ENCODE assay signal across 8 cellular contexts in genomic region chr18:48950536-48951447, GRCh38. TPM values are rescaled to one million over a fixed set of nuclear protein-coding genes. Genes with fewer than 3 reads are reported as not detected.
DNase-seq lines count a peak whose midpoint lies in the region; ATAC-seq and TF ChIP-seq lines count a peak whose summit lies in the region.

A gene with protein sequence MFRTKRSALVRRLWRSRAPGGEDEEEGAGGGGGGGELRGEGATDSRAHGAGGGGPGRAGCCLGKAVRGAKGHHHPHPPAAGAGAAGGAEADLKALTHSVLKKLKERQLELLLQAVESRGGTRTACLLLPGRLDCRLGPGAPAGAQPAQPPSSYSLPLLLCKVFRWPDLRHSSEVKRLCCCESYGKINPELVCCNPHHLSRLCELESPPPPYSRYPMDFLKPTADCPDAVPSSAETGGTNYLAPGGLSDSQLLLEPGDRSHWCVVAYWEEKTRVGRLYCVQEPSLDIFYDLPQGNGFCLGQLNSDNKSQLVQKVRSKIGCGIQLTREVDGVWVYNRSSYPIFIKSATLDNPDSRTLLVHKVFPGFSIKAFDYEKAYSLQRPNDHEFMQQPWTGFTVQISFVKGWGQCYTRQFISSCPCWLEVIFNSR (minus strand): TSS chr18:48950965. CDS start chr18:48950424, 541 bp downstream.

- H3K27me3 ChIP-seq in BLaER1 (peaks cover 39% of the 10 kb centered on the region), psoas muscle (ENCODE audit: insufficient read depth in 3 of 3, low read length in 2 of 3) (no peaks in the 10 kb centered on the region)

- POLR2A ChIA-PET in HEK293 (lab: Yijun Ruan, JAX), result interaction anchor here (0.9 to 12.3 kb wide), 18 partner anchors 7 to 505 kb away, joined by 3 to 252 read pairs (median 10); no protein-coding TSS in a partner anchor

- peak within 1 kb of the TSS; percentile 86 for H3K27ac ChIP-seq in BLaER1
- H3K27ac ChIP-seq in HEK293 (ENCODE audit: extremely low read depth, low read depth, low read length), result peak within 1 kb of the TSS; percentile 100
- peak within 1 kb of the TSS; percentile 99 for H3K27ac ChIP-seq in psoas muscle

- peaks cover 57% of the 10 kb centered on the region for H3K4me1 ChIP-seq in BLaER1
- H3K4me1 ChIP-seq in HEK293 (ENCODE audit: control insufficient read depth, insufficient read depth, low read length), result peaks cover 23% of the 10 kb centered on the region
- H3K4me1 ChIP-seq in psoas muscle, result peaks cover 42% of the 10 kb centered on the region

- H3K4me2 ChIP-seq in BLaER1, result peak within 1 kb of the TSS; percentile 94

- intact Hi-C loops in cardiac septum (cut with DNase I) (loop anchor here (5.0 to 10.0 kb wide), 3 partner anchors 224 to 862 kb away; partner anchors contain the start of gene ACAA2), psoas muscle (cut with DNase I) (loop anchor here in 1 of 2 donors (10.0 kb wide), 1 partner anchor 276 kb away; no protein-coding TSS in a partner anchor)

- no peak for TF ChIP-seq CTCF in HEK293 (tag by site-specific recombination; IDR thresholded peaks at IDR 0.05)
- TF ChIP-seq CTCF in psoas muscle (IDR thresholded peaks at IDR 0.05), result no peak

- peaks cover 59% of the 10 kb centered on the region for H4K20me1 ChIP-seq in BLaER1

- H3K36me3 ChIP-seq in BLaER1 (peaks cover 17% of the 10 kb centered on the region; the same call in 1 of the 2 replicates), HEK293 (ENCODE audit: control insufficient read depth in 2 of 2, insufficient read depth in 1 of 2, low read length in 2 of 2) (peaks cover 0 to 37% of the 10 kb centered on the region in 2 experiments; a peak in 1 of 3 replicates), psoas muscle (ENCODE audit: insufficient read depth in 1 of 2, low read depth in 1 of 2) (no peaks in the 10 kb centered on the region)

- H3K9ac ChIP-seq in BLaER1, result peak within 1 kb of the TSS; percentile 86

- H3K9me3 ChIP-seq in BLaER1 (no peaks in the 10 kb centered on the region), HEK293 (ENCODE audit: control insufficient read depth, insufficient read depth, low read depth, low read length) (no peaks in the 10 kb centered on the region), psoas muscle (no peaks in the 10 kb centered on the region)

- H3K4me3 ChIP-seq in BLaER1, result peak within 1 kb of the TSS; percentile 92
- peak within 1 kb of the TSS; percentile 91 for H3K4me3 ChIP-seq in HEK293 (ENCODE audit: low read depth, low read length)
- peak within 1 kb of the TSS; percentile 79 for H3K4me3 ChIP-seq in psoas muscle

- WGBS in psoas muscle, 3 donors, result 0 to 1% (median 0%) methylated on average over 33 to 71 of the region's 71 CpGs

- ATAC-seq in psoas muscle (no peak), GM19035 (IDR thresholded peaks at IDR 0.05; ENCODE audit: unreplicated experiment) (no peak)

- DNase-seq in activated T-cell treated with anti-CD3 and anti-CD28 coated beads, Interleukin-2, amount 50 U/mL, for 48 hours, result peak; percentile 41 to 42
- DNase-seq in cardiac septum (ENCODE audit: low spot score) (no peak), psoas muscle (peak in 1 of 2 donors; percentile 56), amniotic stem cell (lab: John Stamatoyannopoulos, UW) (no peak)
- DNase-seq in stimulated activated naive CD4-positive, alpha-beta T cell treated with Interleukin-2 at 50 U/mL for 16 hours (lab: John Stamatoyannopoulos, UW), result no peak

- CTCF ChIA-PET in HEK293 (lab: Yijun Ruan, JAX), result interaction anchor here (0.6 to 2.1 kb wide), 5 partner anchors 12 to 227 kb away, joined by 3 to 6 read pairs (median 5); no protein-coding TSS in a partner anchor

TF ChIP-seq in HEK293, 187 proteins besides CTCF, POLR2A, EP300 and RAD21 (continues in another document):
- TF ChIP-seq IKZF3 (tag by site-specific recombination; IDR thresholded peaks at IDR 0.05) (peak; percentile 76), ZNF768 (tag by site-specific recombination; IDR thresholded peaks at IDR 0.05) (no peak), BCL6B (tag by site-specific recombination; IDR thresholded peaks at IDR 0.05) (no peak), ZNF362 (tag by site-specific recombination; IDR thresholded peaks at IDR 0.05) (peak; percentile 81), GLIS1 (tag by site-specific recombination; IDR thresholded peaks at IDR 0.05) (peak; percentile 88)
- TF ChIP-seq, protein P1, sequence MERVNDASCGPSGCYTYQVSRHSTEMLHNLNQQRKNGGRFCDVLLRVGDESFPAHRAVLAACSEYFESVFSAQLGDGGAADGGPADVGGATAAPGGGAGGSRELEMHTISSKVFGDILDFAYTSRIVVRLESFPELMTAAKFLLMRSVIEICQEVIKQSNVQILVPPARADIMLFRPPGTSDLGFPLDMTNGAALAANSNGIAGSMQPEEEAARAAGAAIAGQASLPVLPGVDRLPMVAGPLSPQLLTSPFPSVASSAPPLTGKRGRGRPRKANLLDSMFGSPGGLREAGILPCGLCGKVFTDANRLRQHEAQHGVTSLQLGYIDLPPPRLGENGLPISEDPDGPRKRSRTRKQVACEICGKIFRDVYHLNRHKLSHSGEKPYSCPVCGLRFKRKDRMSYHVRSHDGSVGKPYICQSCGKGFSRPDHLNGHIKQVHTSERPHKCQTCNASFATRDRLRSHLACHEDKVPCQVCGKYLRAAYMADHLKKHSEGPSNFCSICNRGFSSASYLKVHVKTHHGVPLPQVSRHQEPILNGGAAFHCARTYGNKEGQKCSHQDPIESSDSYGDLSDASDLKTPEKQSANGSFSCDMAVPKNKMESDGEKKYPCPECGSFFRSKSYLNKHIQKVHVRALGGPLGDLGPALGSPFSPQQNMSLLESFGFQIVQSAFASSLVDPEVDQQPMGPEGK (tag by site-specific recombination; IDR thresholded peaks at IDR 0.05), result peak; percentile 64
- TF ChIP-seq, protein P2, sequence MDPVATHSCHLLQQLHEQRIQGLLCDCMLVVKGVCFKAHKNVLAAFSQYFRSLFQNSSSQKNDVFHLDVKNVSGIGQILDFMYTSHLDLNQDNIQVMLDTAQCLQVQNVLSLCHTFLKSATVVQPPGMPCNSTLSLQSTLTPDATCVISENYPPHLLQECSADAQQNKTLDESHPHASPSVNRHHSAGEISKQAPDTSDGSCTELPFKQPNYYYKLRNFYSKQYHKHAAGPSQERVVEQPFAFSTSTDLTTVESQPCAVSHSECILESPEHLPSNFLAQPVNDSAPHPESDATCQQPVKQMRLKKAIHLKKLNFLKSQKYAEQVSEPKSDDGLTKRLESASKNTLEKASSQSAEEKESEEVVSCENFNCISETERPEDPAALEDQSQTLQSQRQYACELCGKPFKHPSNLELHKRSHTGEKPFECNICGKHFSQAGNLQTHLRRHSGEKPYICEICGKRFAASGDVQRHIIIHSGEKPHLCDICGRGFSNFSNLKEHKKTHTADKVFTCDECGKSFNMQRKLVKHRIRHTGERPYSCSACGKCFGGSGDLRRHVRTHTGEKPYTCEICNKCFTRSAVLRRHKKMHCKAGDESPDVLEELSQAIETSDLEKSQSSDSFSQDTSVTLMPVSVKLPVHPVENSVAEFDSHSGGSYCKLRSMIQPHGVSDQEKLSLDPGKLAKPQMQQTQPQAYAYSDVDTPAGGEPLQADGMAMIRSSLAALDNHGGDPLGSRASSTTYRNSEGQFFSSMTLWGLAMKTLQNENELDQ (tag by site-specific recombination; IDR thresholded peaks at IDR 0.05; ENCODE audit: low read depth), result no peak
- TF ChIP-seq, protein P3, sequence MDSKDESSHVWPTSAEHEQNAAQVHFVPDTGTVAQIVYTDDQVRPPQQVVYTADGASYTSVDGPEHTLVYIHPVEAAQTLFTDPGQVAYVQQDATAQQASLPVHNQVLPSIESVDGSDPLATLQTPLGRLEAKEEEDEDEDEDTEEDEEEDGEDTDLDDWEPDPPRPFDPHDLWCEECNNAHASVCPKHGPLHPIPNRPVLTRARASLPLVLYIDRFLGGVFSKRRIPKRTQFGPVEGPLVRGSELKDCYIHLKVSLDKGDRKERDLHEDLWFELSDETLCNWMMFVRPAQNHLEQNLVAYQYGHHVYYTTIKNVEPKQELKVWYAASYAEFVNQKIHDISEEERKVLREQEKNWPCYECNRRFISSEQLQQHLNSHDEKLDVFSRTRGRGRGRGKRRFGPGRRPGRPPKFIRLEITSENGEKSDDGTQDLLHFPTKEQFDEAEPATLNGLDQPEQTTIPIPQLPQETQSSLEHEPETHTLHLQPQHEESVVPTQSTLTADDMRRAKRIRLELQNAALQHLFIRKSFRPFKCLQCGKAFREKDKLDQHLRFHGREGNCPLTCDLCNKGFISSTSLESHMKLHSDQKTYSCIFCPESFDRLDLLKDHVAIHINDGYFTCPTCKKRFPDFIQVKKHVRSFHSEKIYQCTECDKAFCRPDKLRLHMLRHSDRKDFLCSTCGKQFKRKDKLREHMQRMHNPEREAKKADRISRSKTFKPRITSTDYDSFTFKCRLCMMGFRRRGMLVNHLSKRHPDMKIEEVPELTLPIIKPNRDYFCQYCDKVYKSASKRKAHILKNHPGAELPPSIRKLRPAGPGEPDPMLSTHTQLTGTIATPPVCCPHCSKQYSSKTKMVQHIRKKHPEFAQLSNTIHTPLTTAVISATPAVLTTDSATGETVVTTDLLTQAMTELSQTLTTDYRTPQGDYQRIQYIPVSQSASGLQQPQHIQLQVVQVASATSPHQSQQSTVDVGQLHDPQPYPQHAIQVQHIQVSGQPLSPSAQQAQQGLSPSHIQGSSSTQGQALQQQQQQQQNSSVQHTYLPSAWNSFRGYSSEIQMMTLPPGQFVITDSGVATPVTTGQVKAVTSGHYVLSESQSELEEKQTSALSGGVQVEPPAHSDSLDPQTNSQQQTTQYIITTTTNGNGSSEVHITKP (tag by site-specific recombination; IDR thresholded peaks at IDR 0.05), result peak; percentile 20; the same call in 1 of the 2 replicates

RNA-seq across cellular contexts. Expression of the gene that starts here (rescaled TPM):
- 42.4 TPM for total RNA-seq in cardiac septum
- total RNA-seq in psoas muscle, result 10 to 100 TPM in 2 of 4 donors, 1 to 10 TPM in 2; 8.4 to 14.7 (median 10.4) TPM
- 1 to 10 TPM; 5.4 to 6.1 (median 5.8) TPM for polyA plus RNA-seq in psoas muscle

Comparison
In these comparisons a context has a peak if more than half of its experiments do, and no peak if none do; other contexts are left out.
1. DNase-seq: peak in activated T-cell treated with anti-CD3 and anti-CD28 coated beads, Interleukin-2, amount 50 U/mL, for 48 hours (2 of 2); none in cardiac septum (single experiment), stimulated activated naive CD4-positive, alpha-beta T cell treated with Interleukin-2 at 50 U/mL for 16 hours (single experiment) and amniotic stem cell (single experiment).
2. Peak in every context shown above with its lines, with median percentiles within 50 percentile points of each other: H3K27ac ChIP-seq and H3K4me3 ChIP-seq.